Comparison of ENCODE assay signal across 1 cellular context in the genomic region with DNA sequence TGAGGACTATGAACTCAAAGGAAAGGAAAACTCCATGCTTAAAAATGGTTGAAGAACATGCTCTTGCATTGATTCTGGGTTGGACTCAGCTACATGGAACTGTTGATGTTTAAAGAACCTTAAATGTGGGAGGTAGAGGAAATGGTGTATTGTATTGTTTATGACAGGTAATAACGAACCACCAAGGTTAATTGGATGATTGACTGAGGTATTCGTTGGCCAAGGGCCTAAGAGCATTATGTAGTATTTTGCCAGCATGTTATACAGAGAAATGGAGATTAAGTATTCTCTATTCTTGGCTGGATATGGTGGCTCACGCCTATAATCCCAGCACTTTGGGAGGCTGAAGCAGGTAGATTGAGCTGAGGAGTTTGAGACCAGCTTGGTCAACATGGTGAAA.
TF ChIP-seq lines count a peak whose summit lies in the region.

No MANE protein-coding gene starts in this region.

TF ChIP-seq in GM23338, 12 proteins besides CTCF, POLR2A, EP300 and RAD21 (continued from another document):
- no peak for TF ChIP-seq NANOG (IDR thresholded peaks at IDR 0.05; ENCODE audit: borderline replicate concordance)
- TF ChIP-seq EZH2phosphoT487 (IDR thresholded peaks at IDR 0.05; ENCODE audit: unreplicated experiment): no peak
- no peak for TF ChIP-seq REST (IDR thresholded peaks at IDR 0.05; ENCODE audit: unreplicated experiment)
- TF ChIP-seq ZNF331 (CRISPR knock-in tag; IDR thresholded peaks at IDR 0.05; ENCODE audit: low read depth): no peak
- TF ChIP-seq EZH2 (IDR thresholded peaks at IDR 0.05; ENCODE audit: low read depth, unreplicated experiment): no peak
- no peak for TF ChIP-seq POLR2AphosphoS5 (IDR thresholded peaks at IDR 0.05; ENCODE audit: low read depth)
- TF ChIP-seq CREB1 (CRISPR knock-in tag; IDR thresholded peaks at IDR 0.05; ENCODE audit: low read depth): no peak
- TF ChIP-seq JUNB (IDR thresholded peaks at IDR 0.05; ENCODE audit: unreplicated experiment): no peak
